Comparison of ENCODE assay signal across 6 cellular contexts in the genomic region with DNA sequence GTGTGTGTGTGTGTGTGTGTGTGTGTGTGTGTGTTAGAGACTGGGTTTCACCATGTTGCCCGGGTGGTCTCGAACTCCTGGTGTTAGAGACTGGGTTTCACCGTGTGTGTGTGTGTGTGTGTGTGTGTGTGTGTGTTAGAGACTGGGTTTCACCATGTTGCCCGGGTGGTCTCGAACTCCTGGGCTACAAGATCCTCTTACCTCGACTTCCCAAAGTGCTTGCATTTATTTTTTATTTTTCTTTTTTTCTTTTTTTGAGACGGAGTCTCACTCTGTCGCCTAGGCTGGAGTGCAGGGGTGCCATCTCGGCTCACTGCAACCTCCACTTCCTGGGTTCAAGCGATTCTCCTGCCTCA. TPM values are rescaled to one million over a fixed set of nuclear protein-coding genes. Genes with fewer than 3 reads are reported as not detected.
DNase-seq lines count a peak whose midpoint lies in the region; ATAC-seq and TF ChIP-seq lines count a peak whose summit lies in the region.
"Not testable (repeated sequence)": the region's sequence is repeated elsewhere in the genome, so short reads cannot be mapped to it uniquely, and the experiment has no call there.

No MANE protein-coding gene starts in this region.

- H3K9me3 Mint-ChIP-seq in activated T-cell treated with anti-CD3 and anti-CD28 coated beads, Interleukin-2, amount 50 U/mL, for 24 hours; effector memory CD8-positive, alpha-beta T cell: not testable (repeated sequence)

- TF ChIP-seq CTCF in AG09309 (IDR thresholded peaks at IDR 0.05; ENCODE audit: control insufficient read depth, insufficient read depth, low read depth, low read length, missing control alignments); KMS-11 (conservative IDR thresholded peaks at IDR 0.05; ENCODE audit: low read depth, low read length); right lobe of liver (IDR thresholded peaks at IDR 0.05); sigmoid colon (IDR thresholded peaks at IDR 0.05): not testable (repeated sequence)

- ATAC-seq in effector memory CD8-positive, alpha-beta T cell (replicated peaks); right lobe of liver: not testable (repeated sequence)

- peaks cover 40% of the 10 kb centered on the region for H3K79me2 ChIP-seq in KMS-11 (ENCODE audit: insufficient read depth, low read depth)

- H3K27me3 Mint-ChIP-seq in activated T-cell treated with anti-CD3 and anti-CD28 coated beads, Interleukin-2, amount 50 U/mL, for 24 hours; effector memory CD8-positive, alpha-beta T cell: not testable (repeated sequence)

- H4K20me1 ChIP-seq in KMS-11 (ENCODE audit: insufficient read depth), result not testable (repeated sequence)

- not testable (repeated sequence) for H3K27me3 ChIP-seq in KMS-11 (ENCODE audit: insufficient read depth, low read depth); right lobe of liver; sigmoid colon

- H3K27ac Mint-ChIP-seq in activated T-cell treated with anti-CD3 and anti-CD28 coated beads, Interleukin-2, amount 50 U/mL, for 24 hours, result peak overlapping the region; percentile 92
- peak overlapping the region; percentile 85 to 90 for H3K27ac Mint-ChIP-seq in effector memory CD8-positive, alpha-beta T cell

- H3K4me2 ChIP-seq in KMS-11, result peak overlapping the region; percentile 85

- DNase-seq in AG09309 (ENCODE audit: low read depth); activated T-cell treated with anti-CD3 and anti-CD28 coated beads, Interleukin-2, amount 50 U/mL, for 24 hours; effector memory CD8-positive, alpha-beta T cell; right lobe of liver; sigmoid colon: not testable (repeated sequence)

- not testable (repeated sequence) for TF ChIP-seq POLR2A in right lobe of liver (IDR thresholded peaks at IDR 0.05); sigmoid colon (IDR thresholded peaks at IDR 0.05)

- H3K4me1 Mint-ChIP-seq in activated T-cell treated with anti-CD3 and anti-CD28 coated beads, Interleukin-2, amount 50 U/mL, for 24 hours (ENCODE audit: low read depth), result peaks cover 53% of the 10 kb centered on the region
- H3K4me1 Mint-ChIP-seq in effector memory CD8-positive, alpha-beta T cell (ENCODE audit: low read depth in 2 of 2), result peaks cover 44 to 50% of the 10 kb centered on the region in 2 donors

- peak overlapping the region; percentile 65 for H3K4me3 ChIP-seq in AG09309 (ENCODE audit: control insufficient read depth, low read depth, low read length)
- H3K4me3 ChIP-seq in KMS-11 (IDR thresholded peaks at IDR 0.05; ENCODE audit: insufficient read depth, low read depth, low read length), result not testable (repeated sequence)
- H3K4me3 ChIP-seq in right lobe of liver, result peak overlapping the region in 2 of 3 donors; percentile 75 to 85
- H3K4me3 ChIP-seq in sigmoid colon, result peak overlapping the region; percentile 52 to 98 (median 94)

- TF ChIP-seq EP300 in sigmoid colon (IDR thresholded peaks at IDR 0.05), result not testable (repeated sequence)

- whole genome bisulfite sequencing in right lobe of liver (ENCODE audit: insufficient coverage, low coverage, low lambda C conversion rate, missing lambda C conversion rate), result 83% methylated on average over 4 of the region's 10 CpGs
- WGBS in sigmoid colon, 2 donors, result 67 to 79% methylated on average over 10 of the region's 10 CpGs

- intact Hi-C loops in right lobe of liver (cut with DNase I), result not testable (repeated sequence)
- intact Hi-C loops in sigmoid colon (cut with DNase I), result loop anchor here (1.0 kb wide), 1 partner anchor 46 kb away; the partner anchor contains the start of genes EARS2 and UBFD1

- H3K27ac ChIP-seq in KMS-11 (peak overlapping the region; percentile 36; the same call in 1 of the 2 replicates), right lobe of liver (peak overlapping the region in 1 of 3 donors; percentile 69), sigmoid colon (peak overlapping the region; percentile 80 to 91 (median 89))

- not testable (repeated sequence) for H3K36me3 ChIP-seq in KMS-11 (ENCODE audit: insufficient read depth); right lobe of liver; sigmoid colon

- peak overlapping the region; percentile 75; the same call in 1 of the 2 replicates for H3K9ac ChIP-seq in KMS-11

- H2AFZ ChIP-seq in KMS-11 (ENCODE audit: low read depth), result peak overlapping the region; percentile 90

- H3K9me3 ChIP-seq in right lobe of liver, sigmoid colon: not testable (repeated sequence)

- H3K36me3 Mint-ChIP-seq in activated T-cell treated with anti-CD3 and anti-CD28 coated beads, Interleukin-2, amount 50 U/mL, for 24 hours (ENCODE audit: low read depth), result peaks cover 59% of the 10 kb centered on the region
- H3K36me3 Mint-ChIP-seq in effector memory CD8-positive, alpha-beta T cell (ENCODE audit: insufficient read depth), result peaks cover 39% of the 10 kb centered on the region

- peak overlapping the region; percentile 81 for H3K4me3 Mint-ChIP-seq in activated T-cell treated with anti-CD3 and anti-CD28 coated beads, Interleukin-2, amount 50 U/mL, for 24 hours
- H3K4me3 Mint-ChIP-seq in effector memory CD8-positive, alpha-beta T cell, result peak overlapping the region; percentile 85 to 90

- peaks cover 56% of the 10 kb centered on the region for H3K4me1 ChIP-seq in KMS-11 (ENCODE audit: low read depth, poor library complexity, severe bottlenecking)
- not testable (repeated sequence) for H3K4me1 ChIP-seq in right lobe of liver
- peaks cover 0 to 32% (median 21%) of the 10 kb centered on the region in 4 donors for H3K4me1 ChIP-seq in sigmoid colon

RNA-seq across cellular contexts. Expression of gene GGA2, which starts 0.6 kb away (rescaled TPM):
- total RNA-seq in right lobe of liver, result 10 to 100 TPM; 19.2 to 31.7 (median 27.8) TPM
- total RNA-seq in sigmoid colon, result 10 to 100 TPM; 29.1 to 55.7 (median 34.7) TPM
- polyA plus RNA-seq in sigmoid colon, result 10 to 100 TPM; 13.2 to 36.1 (median 15.3) TPM

RNA-seq across cellular contexts. Expression of gene EARS2, which starts 46.3 kb away (rescaled TPM):
- total RNA-seq in right lobe of liver (10 to 100 TPM; 14.9 to 47.7 (median 15.9) TPM), sigmoid colon (10 to 100 TPM in 2 of 4 donors, 1 to 10 TPM in 2; 7.5 to 18.3 (median 11.2) TPM)
- polyA plus RNA-seq in sigmoid colon, result 10 to 100 TPM in 1 of 3 donors, 1 to 10 TPM in 2; 6.6 to 19.4 (median 7.9) TPM

RNA-seq across cellular contexts. Expression of gene UBFD1, which starts 46.6 kb away (rescaled TPM):
- total RNA-seq in right lobe of liver, result 10 to 100 TPM; 27.6 to 50.5 (median 37.4) TPM
- 100 to 1,000 TPM in 1 of 4 donors, 10 to 100 TPM in 3; 45.1 to 101 (median 57.6) TPM for total RNA-seq in sigmoid colon
- 10 to 100 TPM in 1 of 3 donors, 1 to 10 TPM in 2; 8.1 to 16.6 (median 8.4) TPM for polyA plus RNA-seq in sigmoid colon

RNA-seq across cellular contexts. Expression of gene COG7, which starts 57.9 kb away (rescaled TPM):
- total RNA-seq in right lobe of liver (10 to 100 TPM in 1 of 6 experiments, 1 to 10 TPM in 5; 7.5 to 11.2 (median 8.4) TPM), sigmoid colon (10 to 100 TPM; 12.0 to 25.5 (median 13.9) TPM)
- polyA plus RNA-seq in sigmoid colon, result 10 to 100 TPM; 17.4 to 26.0 (median 19.4) TPM
